ENCODE assay signal across 25 cellular contexts in the genomic region with DNA sequence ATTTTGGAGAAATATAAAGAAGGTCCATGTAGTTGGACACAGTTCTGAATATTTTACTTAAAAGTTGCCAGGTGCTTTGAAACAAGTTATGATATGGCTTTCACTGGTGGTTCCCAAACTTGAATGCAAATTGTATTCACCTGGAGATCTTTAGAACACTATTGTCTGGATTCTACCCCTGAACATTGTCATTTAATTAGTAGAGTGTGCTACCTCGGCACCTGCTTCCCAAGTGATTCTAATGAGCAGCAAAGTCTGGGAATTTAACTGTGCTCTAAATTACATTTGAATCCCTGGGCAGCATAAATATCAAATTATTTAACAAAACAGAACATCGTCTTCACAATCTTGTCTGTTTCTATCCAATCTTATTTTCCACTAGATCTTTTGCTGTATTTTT.
DNase-seq lines count a peak whose midpoint lies in the region; ATAC-seq, FAIRE-seq and TF ChIP-seq lines count a peak whose summit lies in the region.
"Had no signal": no experiment of that assay in that cellular context is flagged by ENCODE, and none has a peak within 500 bp of the region (broad histone marks: within the 10 kb centered on the region; RNA-seq: fewer than 3 reads in every experiment).

No MANE protein-coding gene starts in this region.

- CTCF ChIA-PET in WTC11 (lab: Charles Lee), result no interaction called here

- H3K27me3 Mint-ChIP-seq in GM23338 (ENCODE audit: insufficient read depth, low read depth, poor library complexity) (no peaks in the 10 kb centered on the region), WTC11 (ENCODE audit: low read depth) (no peaks in the 10 kb centered on the region)
- H3K27me3 Mint-ChIP-seq: CD4-positive, alpha-beta T cell; CD8-positive, alpha-beta memory T cell had no signal

- no peak for TF ChIP-seq POLR2A in GM18505 (IDR thresholded peaks at IDR 0.05; ENCODE audit: borderline replicate concordance, extremely low read depth, insufficient read depth, insufficient read length)

- H3K4me3 Mint-ChIP-seq in GM23338 (no peak overlapping the region; the same call in 2 of the 3 replicates), WTC11 (no peak overlapping the region)
- H3K4me3 Mint-ChIP-seq: CD14-positive monocyte; CD4-positive, alpha-beta T cell; CD8-positive, alpha-beta memory T cell had no signal

- H3K27ac Mint-ChIP-seq in GM23338 (peak overlapping the region; percentile 91), WTC11 (0 out of 2 replicates have a peak overlapping the region, but pooled peaks have one; percentile 39)
- H3K27ac Mint-ChIP-seq: CD14-positive monocyte; CD4-positive, alpha-beta T cell; CD8-positive, alpha-beta memory T cell had no signal

- H2AK5ac ChIP-seq in neuronal stem cell (ENCODE audit: low read depth, low read length), result no peak overlapping the region

- TF ChIP-seq CTCF in GM23338 (conservative IDR thresholded peaks at IDR 0.05; ENCODE audit: low read depth in 2 of 2) (no peak), WTC11 (IDR thresholded peaks at IDR 0.05) (no peak)

- H3K4me1 ChIP-seq in GM23338 (ENCODE audit: insufficient read depth), result peaks cover 15% of the 10 kb centered on the region
- H3K4me1 ChIP-seq in Karpas-422 (ENCODE audit: low read length), result no peaks in the 10 kb centered on the region
- H3K4me1 ChIP-seq in iPS-20b (ENCODE audit: insufficient read depth, low read length), result peaks cover 18% of the 10 kb centered on the region; the same call in 1 of the 2 replicates
- no peaks in the 10 kb centered on the region for H3K4me1 ChIP-seq in neuronal stem cell (ENCODE audit: control insufficient read depth in 2 of 2, insufficient read depth in 1 of 2, low read depth in 1 of 2, low read length in 2 of 2)
- H3K4me1 ChIP-seq: A549; BLaER1 treated with 17β-estradiol and CSF1 and Interleukin-3, amounts not matched to agents 10 nM and 100 nM had no signal

- no peak overlapping the region for H2BK5ac ChIP-seq in neuronal stem cell (ENCODE audit: low read length)

- H3K27ac ChIP-seq in GM23338 (ENCODE audit: low read depth), result no peak overlapping the region
- H3K27ac ChIP-seq in Karpas-422 (ENCODE audit: low read length), result no peak overlapping the region
- H3K27ac ChIP-seq in iPS-20b (ENCODE audit: low read length), result no peak overlapping the region
- H3K27ac ChIP-seq in neuronal stem cell (replicated peaks; ENCODE audit: low read length), result no peak overlapping the region
- H3K27ac ChIP-seq: A549; BLaER1 treated with 17β-estradiol and CSF1 and Interleukin-3, amounts not matched to agents 10 nM and 100 nM had no signal

- H2BK120ac ChIP-seq in neuronal stem cell (ENCODE audit: low read depth, low read length), result no peak overlapping the region

- no peak overlapping the region for H3K23ac ChIP-seq in neuronal stem cell (ENCODE audit: low read depth, low read length, poor library complexity)

- no peaks in the 10 kb centered on the region for H3K27me3 ChIP-seq in GM23338 (ENCODE audit: insufficient read depth)
- H3K27me3 ChIP-seq in Karpas-422 (ENCODE audit: low read length), result no peaks in the 10 kb centered on the region
- no peaks in the 10 kb centered on the region for H3K27me3 ChIP-seq in iPS-20b (ENCODE audit: insufficient read depth, low read length)
- H3K27me3 ChIP-seq in neuronal stem cell (ENCODE audit: control insufficient read depth in 3 of 3, insufficient read depth in 3 of 3, low read depth in 1 of 3, low read length in 3 of 3), result no peaks in the 10 kb centered on the region
- H3K27me3 ChIP-seq: BE2C; BLaER1 treated with 17β-estradiol and CSF1 and Interleukin-3, amounts not matched to agents 10 nM and 100 nM had no signal

- no peak overlapping the region for H3K9ac ChIP-seq in Karpas-422 (ENCODE audit: low read length)
- no peak overlapping the region for H3K9ac ChIP-seq in iPS-20b (ENCODE audit: low read depth, low read length)
- H3K9ac ChIP-seq in neuronal stem cell (ENCODE audit: low read depth, low read length, poor library complexity), result no peak overlapping the region
- H3K9ac ChIP-seq: BLaER1 treated with 17β-estradiol and CSF1 and Interleukin-3, amounts not matched to agents 10 nM and 100 nM had no signal

- no peak overlapping the region for H3K4ac ChIP-seq in neuronal stem cell (ENCODE audit: low read length)

- H4K20me1 ChIP-seq in GM23338 (replicated peaks; ENCODE audit: insufficient read depth) (no peaks in the 10 kb centered on the region), Karpas-422 (ENCODE audit: insufficient read depth, low read depth, low read length) (no peaks in the 10 kb centered on the region)
- H4K20me1 ChIP-seq: BLaER1 treated with 17β-estradiol and CSF1 and Interleukin-3, amounts not matched to agents 10 nM and 100 nM had no signal

- H3K9me2 ChIP-seq in GM23338 (ENCODE audit: insufficient read depth) (no peaks in the 10 kb centered on the region), Karpas-422 (replicated peaks; ENCODE audit: insufficient read depth, low read length) (no peaks in the 10 kb centered on the region)

- no peak overlapping the region for H2BK15ac ChIP-seq in neuronal stem cell (ENCODE audit: low read length)

- POLR2A ChIA-PET in WTC11 (lab: Charles Lee), result interaction anchor here (0.7 kb wide), 1 partner anchor 113 kb away, joined by 4 read pairs; no protein-coding TSS in a partner anchor

- no peaks in the 10 kb centered on the region for H3K79me2 ChIP-seq in GM23338 (replicated peaks; ENCODE audit: insufficient read depth)
- no peaks in the 10 kb centered on the region for H3K79me2 ChIP-seq in Karpas-422 (ENCODE audit: low read length)

- no peak overlapping the region for H3K14ac ChIP-seq in neuronal stem cell (ENCODE audit: low read length)

- no peak overlapping the region for H2BK12ac ChIP-seq in neuronal stem cell (ENCODE audit: low read length)

- H3K4me1 Mint-ChIP-seq in GM23338 (peaks cover 24% of the 10 kb centered on the region), WTC11 (peaks cover 36% of the 10 kb centered on the region)
- H3K4me1 Mint-ChIP-seq: CD14-positive monocyte; CD8-positive, alpha-beta memory T cell had no signal

- no peaks in the 10 kb centered on the region for H3K9me3 ChIP-seq in Karpas-422 (ENCODE audit: low read length)
- H3K9me3 ChIP-seq in iPS-20b (ENCODE audit: insufficient read depth, low read depth, low read length), result no peaks in the 10 kb centered on the region
- no peaks in the 10 kb centered on the region for H3K9me3 ChIP-seq in neuronal stem cell (replicated peaks in 1 of 2; ENCODE audit: control insufficient read depth in 2 of 2, insufficient read depth in 1 of 2, low read depth in 1 of 2, low read length in 2 of 2)
- H3K9me3 ChIP-seq: A549; BE2C; BLaER1 treated with 17β-estradiol and CSF1 and Interleukin-3, amounts not matched to agents 10 nM and 100 nM had no signal

- no peaks in the 10 kb centered on the region; the same call in 2 of the 3 replicates for H3K36me3 Mint-ChIP-seq in GM23338 (ENCODE audit: low read depth)
- H3K36me3 Mint-ChIP-seq in WTC11, result no peaks in the 10 kb centered on the region
- H3K36me3 Mint-ChIP-seq: CD14-positive monocyte; CD8-positive, alpha-beta memory T cell had no signal

- no peaks in the 10 kb centered on the region for H3F3A ChIP-seq in GM23338 (replicated peaks; ENCODE audit: low read depth)

- no peak for FAIRE-seq in RCC 7860 (lab: Jason Lieb, UNC)
- FAIRE-seq: A549, D721Med, GM12878, GM18507, H54 had no signal

- H3K9me3 Mint-ChIP-seq in GM23338, result peaks cover 2% of the 10 kb centered on the region; the same call in 1 of the 3 replicates
- peaks cover 4% of the 10 kb centered on the region; the same call in 1 of the 2 replicates for H3K9me3 Mint-ChIP-seq in WTC11

- H3K4me2 ChIP-seq in GM23338 (peak overlapping the region; percentile 10; the same call in 1 of the 2 replicates), Karpas-422 (ENCODE audit: low read depth, low read length, poor library complexity, severe bottlenecking) (no peak overlapping the region), neuronal stem cell (ENCODE audit: insufficient read depth, low read length, poor library complexity, severe bottlenecking) (no peak overlapping the region)
- H3K4me2 ChIP-seq: A549; BLaER1 treated with 17β-estradiol and CSF1 and Interleukin-3, amounts not matched to agents 10 nM and 100 nM had no signal

- WGBS in neuronal stem cell (ENCODE audit: extremely low coverage in 2 of 2, insufficient read length in 2 of 2, insufficient replicate concordance in 1 of 2), 2 donors, result no CpG with 5 or more reads among the region's 2 CpGs

- no peak overlapping the region for H4K91ac ChIP-seq in neuronal stem cell (ENCODE audit: low read depth, low read length, poor library complexity)

- no peaks in the 10 kb centered on the region for H3K79me1 ChIP-seq in neuronal stem cell (ENCODE audit: low read depth, low read length)

- no peak overlapping the region for H3K4me3 ChIP-seq in GM23338
- no peak overlapping the region for H3K4me3 ChIP-seq in Karpas-422 (ENCODE audit: low read length)
- H3K4me3 ChIP-seq in iPS-20b (ENCODE audit: low read length), result peak overlapping the region; percentile 4; the same call in 1 of the 2 replicates
- no peak overlapping the region for H3K4me3 ChIP-seq in neuronal stem cell (ENCODE audit: low read length in 2 of 2)
- H3K4me3 ChIP-seq: A549; BLaER1 treated with 17β-estradiol and CSF1 and Interleukin-3, amounts not matched to agents 10 nM and 100 nM; GM12878 had no signal

- no peak overlapping the region for H3K18ac ChIP-seq in neuronal stem cell (ENCODE audit: low read length)

- ATAC-seq in GM23338 (peak; percentile 60), WTC11 (peak; percentile 59), GM18505 (IDR thresholded peaks at IDR 0.05; ENCODE audit: unreplicated experiment) (no peak)
- ATAC-seq: A549, GM12878 had no signal

- no peak overlapping the region for H2AFZ ChIP-seq in GM23338
- peak overlapping the region; percentile 65; the same call in 1 of the 2 replicates for H2AFZ ChIP-seq in Karpas-422 (ENCODE audit: low read length)
- no peak overlapping the region for H2AFZ ChIP-seq in neuronal stem cell (ENCODE audit: low read length)

- H4K8ac ChIP-seq in neuronal stem cell (ENCODE audit: low read depth, low read length), result no peak overlapping the region

- DNase-seq in GM23338 (ENCODE audit: low spot score) (peak; percentile 46), Karpas-422 (no peak), WTC11 (ENCODE audit: low spot score) (no peak), RCC 7860 (ENCODE audit: low spot score) (no peak), neuronal stem cell (ENCODE audit: low spot score) (no peak)
- DNase-seq: 8988T; ACHN; AML-193; BE2C; CD4-positive, alpha-beta T cell; CD8-positive, alpha-beta memory T cell; DMS 273 treated with DMSO at 0.1 percent for 48 hours; DMS79; EL; GDM1; HCEC 1CT had no signal

- H3K36me3 ChIP-seq in GM23338 (ENCODE audit: insufficient read depth) (no peaks in the 10 kb centered on the region), Karpas-422 (ENCODE audit: insufficient read depth, low read length) (no peaks in the 10 kb centered on the region), iPS-20b (ENCODE audit: insufficient read depth, low read depth, low read length) (no peaks in the 10 kb centered on the region), neuronal stem cell (replicated peaks in 1 of 2; ENCODE audit: control insufficient read depth in 2 of 2, insufficient read depth in 2 of 2, low read length in 2 of 2) (no peaks in the 10 kb centered on the region)
- H3K36me3 ChIP-seq: BE2C; BLaER1 treated with 17β-estradiol and CSF1 and Interleukin-3, amounts not matched to agents 10 nM and 100 nM had no signal

TF ChIP-seq in GM23338, 12 proteins besides CTCF, POLR2A, EP300 and RAD21 (continues in another document):
- no peak for TF ChIP-seq EZH2phosphoT487 (IDR thresholded peaks at IDR 0.05; ENCODE audit: unreplicated experiment)

TF ChIP-seq in WTC11, 78 proteins besides CTCF, POLR2A, EP300 and RAD21 (continues in another document):
- TF ChIP-seq NFATC4 (CRISPR knock-in tag; IDR thresholded peaks at IDR 0.05), result no peak
